In genomic region chr16:30728904-30729672, GRCh38 we compare ENCODE assay signal across 17 cellular contexts. TPM values are rescaled to one million over a fixed set of nuclear protein-coding genes. Genes with fewer than 3 reads are reported as not detected.
A peak's percentile ranks its signal among the peaks of the same experiment; 100 is the strongest.
DNase-seq lines count a peak whose midpoint lies in the region; ATAC-seq, FAIRE-seq and TF ChIP-seq lines count a peak whose summit lies in the region.
"Had no signal": no experiment of that assay in that cellular context is flagged by ENCODE, and none has a peak within 500 bp of the region (broad histone marks: within the 10 kb centered on the region; RNA-seq: fewer than 3 reads in every experiment).

No MANE protein-coding gene starts in this region.

- H3K4ac ChIP-seq in H1 (replicated peaks; ENCODE audit: insufficient read length, low read depth, low read length) (no peak overlapping the region), mesenchymal stem cell (ENCODE audit: low read depth in 1 of 2, low read length in 2 of 2) (no peak overlapping the region)

- H3K4me2 ChIP-seq in BLaER1 (peak overlapping the region; percentile 68), H1 (ENCODE audit: insufficient read depth in 1 of 2, low read depth in 2 of 2, low read length in 2 of 2) (no peak overlapping the region), osteoblast (ENCODE audit: insufficient read depth, low read length) (no peak overlapping the region), mesenchymal stem cell (ENCODE audit: low read length, poor library complexity, severe bottlenecking) (no peak overlapping the region)

- FAIRE-seq in H1 (lab: Jason Lieb, UNC) (no peak), HTR-8/SVneo (lab: Jason Lieb, UNC) (no peak)
- FAIRE-seq: urothelium cell line had no signal

- H2BK5ac ChIP-seq in H1 (ENCODE audit: low read depth, low read length) = no peak overlapping the region
- H2BK5ac ChIP-seq in mesenchymal stem cell (ENCODE audit: low read depth, low read length, poor library complexity, severe bottlenecking) = no peak overlapping the region

- H3K27me3 ChIP-seq in BLaER1 (no peaks in the 10 kb centered on the region), H1 (replicated peaks in 1 of 4; ENCODE audit: control insufficient read depth in 3 of 4, extremely low read depth in 1 of 4, insufficient read depth in 3 of 4, low read length in 3 of 4) (no peaks in the 10 kb centered on the region), osteoblast (ENCODE audit: insufficient read depth, low read length) (no peaks in the 10 kb centered on the region), mesenchymal stem cell (ENCODE audit: control insufficient read depth in 1 of 2, insufficient read depth in 1 of 2, low read length in 2 of 2) (no peaks in the 10 kb centered on the region)
- H3K27me3 ChIP-seq: heart right ventricle, stomach had no signal

- no peaks in the 10 kb centered on the region for H3K9me3 ChIP-seq in BLaER1
- no peaks in the 10 kb centered on the region for H3K9me3 ChIP-seq in H1 (ENCODE audit: insufficient read depth in 2 of 2, low read depth in 1 of 2, low read length in 1 of 2)
- H3K9me3 ChIP-seq in osteoblast (ENCODE audit: low read depth, low read length) = no peaks in the 10 kb centered on the region
- no peaks in the 10 kb centered on the region for H3K9me3 ChIP-seq in mesenchymal stem cell (ENCODE audit: control insufficient read depth, low read length)
- H3K9me3 ChIP-seq: HAP-1, heart right ventricle, stomach had no signal

- DNase-seq in MV-4-11 (lab: John Stamatoyannopoulos, UW) (peak; percentile 72), H1 (ENCODE audit: low read depth in 1 of 2, low spot score in 2 of 2) (no peak), osteoblast (ENCODE audit: insufficient read length, low spot score, missing footprints) (peak; percentile 60), HTR-8/SVneo (ENCODE audit: insufficient read length, low spot score) (no peak), mesenchymal stem cell (no peak), NCI-H82 (lab: John Stamatoyannopoulos, UW) (no peak)
- DNase-seq: activated effector memory CD4-positive, alpha-beta T cell treated with anti-CD3 and anti-CD28 coated beads, Interleukin-2, amount 50 U/mL, for 16 hours; endodermal cell; heart right ventricle; immature natural killer cell; NCI-H187 treated with DMSO at 0.1 percent for 48 hours; retina; stomach had no signal

- no peak overlapping the region for H3K18ac ChIP-seq in H1 (ENCODE audit: extremely low read depth, low read length)
- H3K18ac ChIP-seq in mesenchymal stem cell (ENCODE audit: low read depth in 1 of 2, low read length in 2 of 2) = no peak overlapping the region

- TF ChIP-seq EP300 in H1 (IDR thresholded peaks at IDR 0.05; ENCODE audit: borderline replicate concordance in 1 of 2, low read depth in 2 of 2, low read length in 2 of 2) = no peak

- H4K20me1 ChIP-seq in BLaER1 = peaks cover 62% of the 10 kb centered on the region
- H4K20me1 ChIP-seq in H1 (replicated peaks in 1 of 2; ENCODE audit: control insufficient read depth in 1 of 2, insufficient read depth in 2 of 2, low read length in 2 of 2) = peaks cover 2 to 14% of the 10 kb centered on the region in 2 experiments
- H4K20me1 ChIP-seq in osteoblast (ENCODE audit: insufficient read depth, low read length) = peaks cover 7% of the 10 kb centered on the region

- no peaks in the 10 kb centered on the region for H3K23me2 ChIP-seq in H1 (ENCODE audit: low read depth, low read length)

- H4K8ac ChIP-seq in H1 (ENCODE audit: extremely low read depth, insufficient read depth, low read length) (no peak overlapping the region), mesenchymal stem cell (ENCODE audit: low read length) (no peak overlapping the region)

- WGBS in H1 (ENCODE audit: extremely low coverage in 1 of 2, insufficient coverage in 1 of 2, insufficient read length in 1 of 2, insufficient replicate concordance in 2 of 2, low coverage in 1 of 2, low lambda C conversion rate in 2 of 2, missing lambda C conversion rate in 1 of 2), 2 experiments = 87% methylated on average over 17 of the region's 17 CpGs; no CpG with 5 or more reads in 1 of the 2 experiments
- WGBS in mesenchymal stem cell = 96% methylated on average over 16 of the region's 17 CpGs

- no peak overlapping the region for H2AFZ ChIP-seq in H1 (ENCODE audit: low read length)
- no peak overlapping the region for H2AFZ ChIP-seq in osteoblast (ENCODE audit: low read length)
- H2AFZ ChIP-seq in mesenchymal stem cell (ENCODE audit: low read depth, low read length) = no peak overlapping the region

- no peaks in the 10 kb centered on the region; a peak in 1 of 4 replicates for H3K79me2 ChIP-seq in H1 (ENCODE audit: control insufficient read depth in 1 of 2, insufficient read depth in 2 of 2, low read length in 2 of 2)
- peaks cover 31% of the 10 kb centered on the region for H3K79me2 ChIP-seq in osteoblast (ENCODE audit: insufficient read depth, low read length)

- H3K79me1 ChIP-seq in H1 (ENCODE audit: low read depth, low read length) (no peaks in the 10 kb centered on the region; the same call in 1 of the 2 replicates), mesenchymal stem cell (replicated peaks; ENCODE audit: low read length, poor library complexity, severe bottlenecking) (peaks cover 38% of the 10 kb centered on the region)

- H2BK15ac ChIP-seq in H1 (ENCODE audit: low read length) (no peak overlapping the region), mesenchymal stem cell (ENCODE audit: low read depth, poor library complexity, severe bottlenecking) (no peak overlapping the region)

- no peak for TF ChIP-seq POLR2A in H1 (IDR thresholded peaks at IDR 0.05; ENCODE audit: control extremely low read depth in 1 of 2, low read depth in 2 of 2, low read length in 2 of 2)

- no peak overlapping the region for H2BK20ac ChIP-seq in H1 (ENCODE audit: low read length)

- H3K9ac ChIP-seq in BLaER1 = no peak overlapping the region
- peak overlapping the region in 1 of 4 experiments; percentile 32; a peak in 1 of 7 replicates for H3K9ac ChIP-seq in H1 (replicated peaks in 1 of 4; ENCODE audit: extremely low read depth in 1 of 4, low read depth in 3 of 4, low read length in 3 of 4)
- no peak overlapping the region for H3K9ac ChIP-seq in mesenchymal stem cell (ENCODE audit: low read length)

- no peak overlapping the region for H3K4me3 ChIP-seq in BLaER1
- H3K4me3 ChIP-seq in H1 (ENCODE audit: extremely low read depth in 1 of 4, insufficient read depth in 2 of 4, low read depth in 3 of 4, low read length in 4 of 4) = no peak overlapping the region
- no peak overlapping the region for H3K4me3 ChIP-seq in osteoblast (ENCODE audit: insufficient read depth, low read length)
- no peak overlapping the region for H3K4me3 ChIP-seq in mesenchymal stem cell (ENCODE audit: insufficient read depth in 1 of 2, low read depth in 1 of 2, low read length in 2 of 2)
- H3K4me3 ChIP-seq: HAP-1, heart right ventricle, stomach had no signal

- H2BK120ac ChIP-seq in H1 (replicated peaks; ENCODE audit: low read depth, low read length) (no peak overlapping the region), mesenchymal stem cell (ENCODE audit: low read depth, low read length) (no peak overlapping the region)

- CTCF ChIA-PET in H1 (lab: Charles Lee; ENCODE audit: partially characterized antibody) = interaction anchor here (1.2 kb wide), 1 partner anchor 212 kb away, joined by 4 read pairs; no protein-coding TSS in a partner anchor

- POLR2A ChIA-PET in H1 (lab: Charles Lee; ENCODE audit: partially characterized antibody) = interaction anchor here (0.7 to 1.8 kb wide), 7 partner anchors 9 to 73 kb away, joined by 3 to 8 read pairs (median 5); partner anchors contain the start of genes PHKG2 and SRCAP

- no peak for ATAC-seq in HG03565 (IDR thresholded peaks at IDR 0.05; ENCODE audit: unreplicated experiment)

- no peak overlapping the region for H2BK12ac ChIP-seq in H1 (ENCODE audit: low read depth, low read length)
- no peak overlapping the region for H2BK12ac ChIP-seq in mesenchymal stem cell (ENCODE audit: low read length in 2 of 2)

- H3K14ac ChIP-seq in H1 (ENCODE audit: insufficient read length) = no peak overlapping the region
- no peak overlapping the region for H3K14ac ChIP-seq in mesenchymal stem cell (ENCODE audit: low read length in 2 of 2)

- H3K23ac ChIP-seq in H1 (ENCODE audit: insufficient read length) = no peak overlapping the region
- no peak overlapping the region for H3K23ac ChIP-seq in mesenchymal stem cell (ENCODE audit: low read length in 2 of 2)

- no peak overlapping the region for H4K91ac ChIP-seq in H1 (replicated peaks; ENCODE audit: insufficient read length, low read length)
- H4K91ac ChIP-seq in mesenchymal stem cell (ENCODE audit: low read length) = no peak overlapping the region

- H3K56ac ChIP-seq in H1 (replicated peaks; ENCODE audit: insufficient read length, low read depth, low read length) = no peak overlapping the region

- H3K27ac ChIP-seq in BLaER1 (peak overlapping the region; percentile 66), H1 (ENCODE audit: low read depth, low read length) (no peak overlapping the region), osteoblast (ENCODE audit: low read depth, low read length) (no peak overlapping the region), mesenchymal stem cell (ENCODE audit: low read length, poor library complexity, severe bottlenecking) (no peak overlapping the region)
- H3K27ac ChIP-seq: stomach had no signal

- TF ChIP-seq CTCF in H1 (IDR thresholded peaks at IDR 0.05; ENCODE audit: control extremely low read depth in 1 of 3, insufficient read depth in 1 of 3, low read depth in 1 of 3, low read length in 3 of 3) (peak in 2 of 3 experiments; percentile 8 to 10; a peak in 2 of 4 replicates), osteoblast (IDR thresholded peaks at IDR 0.05; ENCODE audit: extremely low read depth, low read depth, low read length) (no peak)

- peak; percentile 12 to 21; a peak in 2 of 4 replicates for TF ChIP-seq RAD21 in H1 (IDR thresholded peaks at IDR 0.05 in 1 of 2, conservative IDR thresholded peaks at IDR 0.05 in 1 of 2; ENCODE audit: low read depth in 2 of 2, low read length in 2 of 2)

- H3K4me1 ChIP-seq in BLaER1 = peaks cover 20% of the 10 kb centered on the region
- peaks cover 0 to 3% (median 3%) of the 10 kb centered on the region in 4 experiments; a peak in 2 of 7 replicates for H3K4me1 ChIP-seq in H1 (replicated peaks in 1 of 4; ENCODE audit: control insufficient read depth in 3 of 4, insufficient read depth in 4 of 4, low read length in 3 of 4)
- no peaks in the 10 kb centered on the region for H3K4me1 ChIP-seq in osteoblast (ENCODE audit: insufficient read depth, low read length)
- H3K4me1 ChIP-seq in mesenchymal stem cell (ENCODE audit: control insufficient read depth, insufficient read depth, low read depth, low read length) = peaks cover 2% of the 10 kb centered on the region

- H2AK5ac ChIP-seq in H1 (ENCODE audit: low read depth, low read length) (no peak overlapping the region), mesenchymal stem cell (ENCODE audit: low read length, severe bottlenecking) (no peak overlapping the region)

- no peak overlapping the region for H4K5ac ChIP-seq in H1 (ENCODE audit: insufficient read length, low read depth, low read length)

- peaks cover 97% of the 10 kb centered on the region for H3K36me3 ChIP-seq in BLaER1
- H3K36me3 ChIP-seq in H1 (ENCODE audit: control insufficient read depth in 2 of 4, insufficient read depth in 4 of 4, low read length in 3 of 4) = peaks cover 20 to 52% (median 42%) of the 10 kb centered on the region in 4 experiments
- peaks cover 82% of the 10 kb centered on the region for H3K36me3 ChIP-seq in osteoblast (ENCODE audit: insufficient read depth, low read length)
- peaks cover 64 to 96% of the 10 kb centered on the region in 2 experiments for H3K36me3 ChIP-seq in mesenchymal stem cell (ENCODE audit: control insufficient read depth in 1 of 2, insufficient read depth in 2 of 2, low read depth in 1 of 2, low read length in 2 of 2)

RNA-seq across cellular contexts. Expression of gene PHKG2, which starts 19.1 kb away (rescaled TPM):
- total RNA-seq in H1 (2021; fragmentation: NEBNext Ultra II Directional; extraction: Animal tissue kit (Norgen Biotek cat#: 25700)) = 36.0 and 37.2 TPM in 2 replicates
- 53.4 and 63.9 TPM in 2 replicates for polyA plus RNA-seq in H1 (2011; rRNA removed)
- 43.7 TPM for polyA plus RNA-seq in H1 (2011; cell fraction: cytosol; rRNA removed)
- polyA plus RNA-seq in H1 (2011; cell fraction: nucleus; rRNA removed) = 123 TPM
- polyA plus RNA-seq in H1 (2012, experiment 1 of 2) = 30.6 to 44.5 TPM (median 43.0 TPM) in 4 replicates
- polyA plus RNA-seq in H1 (2012, experiment 2 of 2) = 47.4 TPM
- 28.4 TPM for polyA plus RNA-seq in H1 (2013, experiment 1 of 2)
- polyA plus RNA-seq in H1 (2013, experiment 2 of 2) = 26.2 TPM
- 29.9 and 30.1 TPM in 2 replicates for polyA minus RNA-seq in H1 (2011; rRNA and poly(A)+ RNA removed)
- polyA minus RNA-seq in H1 (2011; cell fraction: cytosol; rRNA and poly(A)+ RNA removed) = 10.9 TPM
- 43.9 TPM for polyA minus RNA-seq in H1 (2011; cell fraction: nucleus; rRNA and poly(A)+ RNA removed)
- 20.3 and 25.0 TPM in 2 replicates for total RNA-seq in osteoblast
- polyA plus RNA-seq in mesenchymal stem cell (2013, experiment 1 of 2) = 22.5 TPM
- polyA plus RNA-seq in mesenchymal stem cell (2013, experiment 2 of 2) = 21.9 TPM

RNA-seq across cellular contexts. Expression of gene SRCAP, which starts 30.1 kb away (rescaled TPM):
- total RNA-seq in H1 (2021; fragmentation: NEBNext Ultra II Directional; extraction: Animal tissue kit (Norgen Biotek cat#: 25700)) = 54.3 and 58.7 TPM in 2 replicates
- 5.5 and 9.5 TPM in 2 replicates for polyA plus RNA-seq in H1 (2011; rRNA removed)
- polyA plus RNA-seq in H1 (2011; cell fraction: cytosol; rRNA removed) = 2.4 TPM
- 16.9 TPM for polyA plus RNA-seq in H1 (2011; cell fraction: nucleus; rRNA removed)
- polyA plus RNA-seq in H1 (2012, experiment 1 of 2) = 12.7 to 20.6 TPM (median 16.9 TPM) in 4 replicates
- 8.1 TPM for polyA plus RNA-seq in H1 (2012, experiment 2 of 2)
- 18.2 TPM for polyA plus RNA-seq in H1 (2013, experiment 1 of 2)
- 16.0 TPM for polyA plus RNA-seq in H1 (2013, experiment 2 of 2)
- 11.7 and 17.0 TPM in 2 replicates for polyA minus RNA-seq in H1 (2011; rRNA and poly(A)+ RNA removed)
- polyA minus RNA-seq in H1 (2011; cell fraction: cytosol; rRNA and poly(A)+ RNA removed) = 19.4 TPM
- 27.4 TPM for polyA minus RNA-seq in H1 (2011; cell fraction: nucleus; rRNA and poly(A)+ RNA removed)
- 16.3 and 19.2 TPM in 2 replicates for total RNA-seq in osteoblast
- polyA plus RNA-seq in mesenchymal stem cell (2013, experiment 1 of 2) = 17.1 TPM
- 16.0 TPM for polyA plus RNA-seq in mesenchymal stem cell (2013, experiment 2 of 2)

RNA-seq across cellular contexts. Expression of gene CFAP119, which starts 32.8 kb away (rescaled TPM):
- 5.2 and 6.0 TPM in 2 replicates for total RNA-seq in H1 (2021; fragmentation: NEBNext Ultra II Directional; extraction: Animal tissue kit (Norgen Biotek cat#: 25700))
- polyA plus RNA-seq in H1 (2011; rRNA removed) = 5.6 and 7.1 TPM in 2 replicates
- polyA plus RNA-seq in H1 (2011; cell fraction: cytosol; rRNA removed) = 8.1 TPM
- polyA plus RNA-seq in H1 (2011; cell fraction: nucleus; rRNA removed) = 21.1 TPM
- polyA plus RNA-seq in H1 (2012, experiment 1 of 2) = 4.8 to 7.5 TPM (median 6.4 TPM) in 4 replicates
- polyA plus RNA-seq in H1 (2012, experiment 2 of 2) = 2.6 TPM
- polyA plus RNA-seq in H1 (2013, experiment 1 of 2) = 4.8 TPM
- polyA plus RNA-seq in H1 (2013, experiment 2 of 2) = 5.5 TPM
- polyA minus RNA-seq in H1 (2011; rRNA and poly(A)+ RNA removed) = 1.4 and 1.9 TPM in 2 replicates
- 3.4 TPM for polyA minus RNA-seq in H1 (2011; cell fraction: cytosol; rRNA and poly(A)+ RNA removed)
- 6.3 TPM for polyA minus RNA-seq in H1 (2011; cell fraction: nucleus; rRNA and poly(A)+ RNA removed)
- 2.4 and 2.9 TPM in 2 replicates for total RNA-seq in osteoblast
- polyA plus RNA-seq in mesenchymal stem cell (2013, experiment 1 of 2) = 4.8 TPM
- polyA plus RNA-seq in mesenchymal stem cell (2013, experiment 2 of 2) = 4.8 TPM

RNA-seq across cellular contexts. Expression of gene RNF40, which starts 33.0 kb away (rescaled TPM):
- total RNA-seq in H1 (2021; fragmentation: NEBNext Ultra II Directional; extraction: Animal tissue kit (Norgen Biotek cat#: 25700)) = 68.7 and 70.8 TPM in 2 replicates
- polyA plus RNA-seq in H1 (2011; rRNA removed) = 36.9 and 38.5 TPM in 2 replicates
- 35.0 TPM for polyA plus RNA-seq in H1 (2011; cell fraction: cytosol; rRNA removed)
- 113 TPM for polyA plus RNA-seq in H1 (2011; cell fraction: nucleus; rRNA removed)
- polyA plus RNA-seq in H1 (2012, experiment 1 of 2) = 48.2 to 55.3 TPM (median 49.7 TPM) in 4 replicates
- polyA plus RNA-seq in H1 (2012, experiment 2 of 2) = 41.0 TPM
- polyA plus RNA-seq in H1 (2013, experiment 1 of 2) = 25.7 TPM
- polyA plus RNA-seq in H1 (2013, experiment 2 of 2) = 25.3 TPM
- polyA minus RNA-seq in H1 (2011; rRNA and poly(A)+ RNA removed) = 69.9 and 90.6 TPM in 2 replicates
- polyA minus RNA-seq in H1 (2011; cell fraction: cytosol; rRNA and poly(A)+ RNA removed) = 33.1 TPM
- polyA minus RNA-seq in H1 (2011; cell fraction: nucleus; rRNA and poly(A)+ RNA removed) = 44.6 TPM
- 63.1 and 88.3 TPM in 2 replicates for total RNA-seq in osteoblast
- 48.5 TPM for polyA plus RNA-seq in mesenchymal stem cell (2013, experiment 1 of 2)
- 47.8 TPM for polyA plus RNA-seq in mesenchymal stem cell (2013, experiment 2 of 2)

RNA-seq across cellular contexts. Expression of gene ZNF629, which starts 57.9 kb away (rescaled TPM):
- 19.3 and 19.5 TPM in 2 replicates for total RNA-seq in H1 (2021; fragmentation: NEBNext Ultra II Directional; extraction: Animal tissue kit (Norgen Biotek cat#: 25700))
- 11.0 and 13.6 TPM in 2 replicates for polyA plus RNA-seq in H1 (2011; rRNA removed)
- 8.2 TPM for polyA plus RNA-seq in H1 (2011; cell fraction: cytosol; rRNA removed)
- polyA plus RNA-seq in H1 (2011; cell fraction: nucleus; rRNA removed) = 21.5 TPM
- 14.4 to 17.5 TPM (median 15.0 TPM) in 4 replicates for polyA plus RNA-seq in H1 (2012, experiment 1 of 2)
- polyA plus RNA-seq in H1 (2012, experiment 2 of 2) = 11.9 TPM
- polyA plus RNA-seq in H1 (2013, experiment 1 of 2) = 12.5 TPM
- polyA plus RNA-seq in H1 (2013, experiment 2 of 2) = 11.1 TPM
- polyA minus RNA-seq in H1 (2011; rRNA and poly(A)+ RNA removed) = 9.9 and 11.1 TPM in 2 replicates
- 10.2 TPM for polyA minus RNA-seq in H1 (2011; cell fraction: cytosol; rRNA and poly(A)+ RNA removed)
- polyA minus RNA-seq in H1 (2011; cell fraction: nucleus; rRNA and poly(A)+ RNA removed) = 18.8 TPM
- 15.3 and 16.3 TPM in 2 replicates for total RNA-seq in osteoblast
- 13.8 TPM for polyA plus RNA-seq in mesenchymal stem cell (2013, experiment 1 of 2)
- polyA plus RNA-seq in mesenchymal stem cell (2013, experiment 2 of 2) = 13.2 TPM

Comparison
In these comparisons a context has a peak if more than half of its experiments do, and no peak if none do; other contexts are left out.
1. DNase-seq: peak in MV-4-11 (single experiment) and osteoblast (single experiment); none in H1 (0 of 2), HTR-8/SVneo (single experiment), mesenchymal stem cell (single experiment) and NCI-H82 (single experiment).